27 cellular contexts compared by ENCODE assay signal in genomic region chrX:30296408-30297254, GRCh38. TPM values are rescaled to one million over a fixed set of nuclear protein-coding genes. Genes with fewer than 3 reads are reported as not detected.
"Had no signal": no experiment of that assay in that cellular context is flagged by ENCODE, and none has a peak within 500 bp of the region (broad histone marks: within the 10 kb centered on the region; RNA-seq: fewer than 3 reads in every experiment).

No MANE protein-coding gene starts in this region.

- H3K9me3 Mint-ChIP-seq: activated CD4-positive, alpha-beta T cell treated with anti-CD3 and anti-CD28 coated beads, Interleukin-2, amount 10 ng/mL, durations not matched to agents 24 days and 14 days; activated CD8-positive, alpha-beta T cell treated with anti-CD3 and anti-CD28 coated beads for 36 hours; activated naive CD4-positive, alpha-beta T cell treated with anti-CD3 and anti-CD28 coated beads, Interleukin-2, amount 10 ng/mL, durations not matched to agents 7 days and 5 days; activated T-cell treated with anti-CD3 and anti-CD28 coated beads, Interleukin-2, amount 50 U/mL, for 24 hours had no signal

- H3K4me1 Mint-ChIP-seq: activated CD4-positive, alpha-beta T cell treated with anti-CD3 and anti-CD28 coated beads, Interleukin-2, amount 10 ng/mL, durations not matched to agents 24 days and 14 days; activated naive CD4-positive, alpha-beta T cell treated with anti-CD3 and anti-CD28 coated beads, Interleukin-2, amount 10 ng/mL, durations not matched to agents 7 days and 5 days; activated naive CD8-positive, alpha-beta T cell treated with anti-CD3 and anti-CD28 coated beads, Interleukin-2, amount 50 U/mL, for 24 hours; naive thymus-derived CD4-positive, alpha-beta T cell had no signal

- H3K27ac ChIP-seq: brain microvascular endothelial cell, epithelial cell of prostate, neural progenitor cell, thyroid gland had no signal

- DNase-seq: activated CD4-positive, alpha-beta T cell treated with anti-CD3 and anti-CD28 coated beads, Interleukin-2, amount 10 ng/mL, durations not matched to agents 24 days and 14 days; activated CD8-positive, alpha-beta T cell treated with anti-CD3 and anti-CD28 coated beads for 36 hours; activated effector memory CD4-positive, alpha-beta T cell treated with Interleukin-2 at 50 U/mL for 16 hours; activated naive CD4-positive, alpha-beta T cell treated with anti-CD3 and anti-CD28 coated beads, Interleukin-2, amount 10 ng/mL, durations not matched to agents 7 days and 5 days; activated naive CD8-positive, alpha-beta T cell treated with anti-CD3 and anti-CD28 coated beads, Interleukin-2, amount 50 U/mL, for 24 hours; activated T-cell treated with anti-CD3 and anti-CD28 coated beads, Interleukin-2, amount 50 U/mL, for 24 hours; anterior cingulate cortex; brain microvascular endothelial cell; central memory CD4-positive, alpha-beta T cell; endodermal cell; foreskin fibroblast; left cardiac atrium; mesenchymal stem cell; naive thymus-derived CD4-positive, alpha-beta T cell; stimulated activated CD4-positive, alpha-beta T cell treated with anti-CD3 and anti-CD28 coated beads, Interleukin-12 subunit alpha, Interleukin-12 subunit beta, amount 100 ng/mL, for 4 hours; stimulated activated CD4-positive, alpha-beta T cell treated with anti-CD3 and anti-CD28 coated beads, Interleukin-1b, Interleukin-23, amount 100 ng/mL, for 48 hours; stimulated activated CD8-positive, alpha-beta memory T cell treated with anti-CD3 and anti-CD28 coated beads, Interleukin-4, amount 100 ng/mL, for 48 hours; stimulated activated naive CD4-positive, alpha-beta T cell; thyroid gland had no signal

- H3K27ac Mint-ChIP-seq: activated CD4-positive, alpha-beta T cell treated with anti-CD3 and anti-CD28 coated beads, Interleukin-2, amount 10 ng/mL, durations not matched to agents 24 days and 14 days; activated CD8-positive, alpha-beta T cell treated with anti-CD3 and anti-CD28 coated beads for 36 hours; activated naive CD4-positive, alpha-beta T cell treated with anti-CD3 and anti-CD28 coated beads, Interleukin-2, amount 10 ng/mL, durations not matched to agents 7 days and 5 days; activated naive CD8-positive, alpha-beta T cell treated with anti-CD3 and anti-CD28 coated beads, Interleukin-2, amount 50 U/mL, for 24 hours; activated T-cell treated with anti-CD3 and anti-CD28 coated beads, Interleukin-2, amount 50 U/mL, for 24 hours; endodermal cell; naive thymus-derived CD4-positive, alpha-beta T cell; neural progenitor cell; progenitor cell of endocrine pancreas had no signal

- H3K4me2 ChIP-seq: neural progenitor cell had no signal

- ATAC-seq: activated CD8-positive, alpha-beta T cell treated with anti-CD3 and anti-CD28 coated beads for 36 hours; activated naive CD8-positive, alpha-beta T cell treated with anti-CD3 and anti-CD28 coated beads, Interleukin-2, amount 50 U/mL, for 24 hours; left cardiac atrium; naive thymus-derived CD4-positive, alpha-beta T cell had no signal

- H3K4me3 Mint-ChIP-seq: activated CD4-positive, alpha-beta T cell treated with anti-CD3 and anti-CD28 coated beads, Interleukin-2, amount 10 ng/mL, durations not matched to agents 24 days and 14 days; activated CD8-positive, alpha-beta T cell treated with anti-CD3 and anti-CD28 coated beads for 36 hours; activated naive CD4-positive, alpha-beta T cell treated with anti-CD3 and anti-CD28 coated beads, Interleukin-2, amount 10 ng/mL, durations not matched to agents 7 days and 5 days; activated naive CD8-positive, alpha-beta T cell treated with anti-CD3 and anti-CD28 coated beads, Interleukin-2, amount 50 U/mL, for 24 hours; activated T-cell treated with anti-CD3 and anti-CD28 coated beads, Interleukin-2, amount 50 U/mL, for 24 hours; endodermal cell; naive thymus-derived CD4-positive, alpha-beta T cell; neural progenitor cell had no signal

- H2AFZ ChIP-seq: neural progenitor cell had no signal

- H3K4me1 ChIP-seq: thyroid gland had no signal

- H3K9me3 ChIP-seq: thyroid gland had no signal

- H3K27me3 Mint-ChIP-seq: activated CD4-positive, alpha-beta T cell treated with anti-CD3 and anti-CD28 coated beads, Interleukin-2, amount 10 ng/mL, durations not matched to agents 24 days and 14 days; activated CD8-positive, alpha-beta T cell treated with anti-CD3 and anti-CD28 coated beads for 36 hours; activated naive CD4-positive, alpha-beta T cell treated with anti-CD3 and anti-CD28 coated beads, Interleukin-2, amount 10 ng/mL, durations not matched to agents 7 days and 5 days; progenitor cell of endocrine pancreas had no signal

- H3K27me3 ChIP-seq: brain microvascular endothelial cell, neural progenitor cell, thyroid gland had no signal

- H3K36me3 Mint-ChIP-seq: activated naive CD4-positive, alpha-beta T cell treated with anti-CD3 and anti-CD28 coated beads, Interleukin-2, amount 10 ng/mL, durations not matched to agents 7 days and 5 days; naive thymus-derived CD4-positive, alpha-beta T cell; neural progenitor cell had no signal

- H3K4me3 ChIP-seq: neural progenitor cell, thyroid gland had no signal

- H3K36me3 ChIP-seq: brain microvascular endothelial cell, neural progenitor cell, thyroid gland had no signal

- H3K9ac ChIP-seq: neural progenitor cell had no signal

RNA-seq across cellular contexts. Expression of gene NR0B1, which starts 12.6 kb away (rescaled TPM):
- total RNA-seq: activated CD4-positive, alpha-beta T cell treated with anti-CD3 and anti-CD28 coated beads, Interleukin-2, amount 10 ng/mL, durations not matched to agents 24 days and 14 days; activated CD8-positive, alpha-beta T cell treated with anti-CD3 and anti-CD28 coated beads for 36 hours; left cardiac atrium; lower leg skin; mucosa of gallbladder; naive thymus-derived CD4-positive, alpha-beta T cell; osteoblast; ureter had no signal
- polyA plus RNA-seq: naive thymus-derived CD4-positive, alpha-beta T cell had no signal

RNA-seq across cellular contexts. Expression of gene MAGEB1, which starts 49.7 kb away (rescaled TPM):
- total RNA-seq: activated CD4-positive, alpha-beta T cell treated with anti-CD3 and anti-CD28 coated beads, Interleukin-2, amount 10 ng/mL, durations not matched to agents 24 days and 14 days; activated CD8-positive, alpha-beta T cell treated with anti-CD3 and anti-CD28 coated beads for 36 hours; glomerular endothelial cell; left cardiac atrium; lower leg skin; mucosa of gallbladder; naive thymus-derived CD4-positive, alpha-beta T cell; osteoblast; progenitor cell of endocrine pancreas; thyroid gland; ureter had no signal
- polyA plus RNA-seq: naive thymus-derived CD4-positive, alpha-beta T cell had no signal

RNA-seq across cellular contexts. Expression of gene MAGEB4, which starts 54.8 kb away (rescaled TPM):
- total RNA-seq: activated CD4-positive, alpha-beta T cell treated with anti-CD3 and anti-CD28 coated beads, Interleukin-2, amount 10 ng/mL, durations not matched to agents 24 days and 14 days; activated CD8-positive, alpha-beta T cell treated with anti-CD3 and anti-CD28 coated beads for 36 hours; endodermal cell; glomerular endothelial cell; left cardiac atrium; lower leg skin; mucosa of gallbladder; naive thymus-derived CD4-positive, alpha-beta T cell; osteoblast; progenitor cell of endocrine pancreas; thyroid gland; ureter had no signal
- polyA plus RNA-seq: naive thymus-derived CD4-positive, alpha-beta T cell had no signal
